Comparison of ENCODE assay signal across 8 cellular contexts in the genomic region with DNA sequence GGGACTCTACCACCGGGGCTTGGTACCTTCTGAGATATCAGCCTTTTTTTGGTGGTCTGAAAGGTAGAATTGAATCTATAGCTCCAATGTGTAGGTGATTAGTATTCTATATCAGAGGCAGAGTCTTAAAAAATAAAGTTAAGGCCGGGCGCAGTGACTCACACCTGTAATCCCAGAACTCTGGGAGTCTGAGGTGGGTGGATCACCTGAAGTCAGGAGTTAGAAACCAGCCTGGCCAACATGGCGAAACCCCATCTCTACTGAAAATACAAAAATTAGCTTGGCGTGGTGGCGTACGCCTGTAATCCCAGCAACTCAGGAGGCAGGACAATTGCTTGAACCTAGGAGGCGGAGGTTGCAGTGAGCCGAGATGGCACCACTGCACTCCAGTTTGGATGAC. TPM values are rescaled to one million over a fixed set of nuclear protein-coding genes. Genes with fewer than 3 reads are reported as not detected.
A peak's percentile ranks its signal among the peaks of the same experiment; 100 is the strongest.
DNase-seq lines count a peak whose midpoint lies in the region; ATAC-seq and TF ChIP-seq lines count a peak whose summit lies in the region.
"Not testable (repeated sequence)": the region's sequence is repeated elsewhere in the genome, so short reads cannot be mapped to it uniquely, and the experiment has no call there.
"Had no signal": no experiment of that assay in that cellular context is flagged by ENCODE, and none has a peak within 500 bp of the region (broad histone marks: within the 10 kb centered on the region; RNA-seq: fewer than 3 reads in every experiment).

No MANE protein-coding gene starts in this region.

- CTCF ChIA-PET in activated CD4-positive, alpha-beta T cell treated with anti-CD3 and anti-CD28 coated beads, Interleukin-2, amount 10 ng/mL, durations not matched to agents 7 days and 5 days (lab: Charles Lee): interaction anchor here (1.3 to 3.9 kb wide), 2 partner anchors 9 to 25 kb away, joined by 3 to 22 read pairs; no protein-coding TSS in a partner anchor

- not testable (repeated sequence) for H3K27ac ChIP-seq in DOHH2 (ENCODE audit: low read depth, low read length)
- H3K27ac ChIP-seq in heart left ventricle: peak overlapping the region in 4 of 12 donors; percentile 76 to 87 (median 82)

- peaks cover 32% of the 10 kb centered on the region for H3K79me2 ChIP-seq in DOHH2 (ENCODE audit: control insufficient read depth, low read length)

- H3K36me3 ChIP-seq in DOHH2 (ENCODE audit: control insufficient read depth, low read length); heart left ventricle: not testable (repeated sequence)

- not testable (repeated sequence) for TF ChIP-seq CTCF in DOHH2 (IDR thresholded peaks at IDR 0.05; ENCODE audit: low read depth, low read length, poor library complexity, severe bottlenecking); NB4 (IDR thresholded peaks at IDR 0.05; ENCODE audit: low read depth, low read length); heart left ventricle (IDR thresholded peaks at IDR 0.05)

- WGBS in heart left ventricle, 4 donors: 95 to 97% (median 96%) methylated on average over 9 of the region's 9 CpGs

- POLR2A ChIA-PET in activated CD4-positive, alpha-beta T cell treated with anti-CD3 and anti-CD28 coated beads, Interleukin-2, amount 10 ng/mL, durations not matched to agents 7 days and 5 days (lab: Charles Lee): not testable (repeated sequence)

- not testable (repeated sequence) for DNase-seq in NB4 (ENCODE audit: low read depth); activated CD4-positive, alpha-beta T cell treated with anti-CD3 and anti-CD28 coated beads, Interleukin-2, amount 10 ng/mL, durations not matched to agents 7 days and 5 days; heart left ventricle
- peak in 1 of 2 donors; percentile 38 for DNase-seq in stimulated activated effector memory CD8-positive, alpha-beta T cell treated with anti-CD3 and anti-CD28 coated beads, Interleukin-12 subunit alpha, Interleukin-12 subunit beta, amount 100 ng/mL, for 72 hours (ENCODE audit: low spot score in 2 of 2)

- peak overlapping the region; percentile 78 for H3K4me3 ChIP-seq in DOHH2 (ENCODE audit: low read length)
- H3K4me3 ChIP-seq in NB4 (ENCODE audit: low read depth, low read length): peak overlapping the region; percentile 82
- H3K4me3 ChIP-seq in heart left ventricle: peak overlapping the region in 8 of 12 donors; percentile 48 to 74 (median 56)
- peak overlapping the region; percentile 61 for H3K4me3 ChIP-seq in mononuclear cell (ENCODE audit: low read length)

- H3K9me3 Mint-ChIP-seq in activated CD4-positive, alpha-beta T cell treated with anti-CD3 and anti-CD28 coated beads, Interleukin-2, amount 10 ng/mL, durations not matched to agents 7 days and 5 days; activated naive CD4-positive, alpha-beta T cell treated with anti-CD3 and anti-CD28 coated beads, Interleukin-2, amount 50 U/mL, for 24 hours; stimulated activated effector memory CD8-positive, alpha-beta T cell treated with anti-CD3 and anti-CD28 coated beads, Interleukin-12 subunit alpha, Interleukin-12 subunit beta, amount 100 ng/mL, for 72 hours: not testable (repeated sequence)

- peak overlapping the region; percentile 80 for H3K27ac Mint-ChIP-seq in activated CD4-positive, alpha-beta T cell treated with anti-CD3 and anti-CD28 coated beads, Interleukin-2, amount 10 ng/mL, durations not matched to agents 7 days and 5 days
- H3K27ac Mint-ChIP-seq in activated naive CD4-positive, alpha-beta T cell treated with anti-CD3 and anti-CD28 coated beads, Interleukin-2, amount 50 U/mL, for 24 hours: peak overlapping the region; percentile 80
- peak overlapping the region; percentile 100 for H3K27ac Mint-ChIP-seq in stimulated activated effector memory CD8-positive, alpha-beta T cell treated with anti-CD3 and anti-CD28 coated beads, Interleukin-12 subunit alpha, Interleukin-12 subunit beta, amount 100 ng/mL, for 72 hours

- not testable (repeated sequence) for H3F3A ChIP-seq in DOHH2 (ENCODE audit: control insufficient read depth, insufficient read depth)

- H3K9me2 ChIP-seq in DOHH2 (replicated peaks; ENCODE audit: control insufficient read depth, low read length): not testable (repeated sequence)

- not testable (repeated sequence) for ATAC-seq in heart left ventricle; stimulated activated effector memory CD8-positive, alpha-beta T cell treated with anti-CD3 and anti-CD28 coated beads, Interleukin-12 subunit alpha, Interleukin-12 subunit beta, amount 100 ng/mL, for 72 hours

- not testable (repeated sequence) for TF ChIP-seq POLR2A in NB4 (IDR thresholded peaks at IDR 0.05; ENCODE audit: extremely low read depth, insufficient read length); heart left ventricle (IDR thresholded peaks at IDR 0.05)

- H3K27me3 ChIP-seq in DOHH2 (ENCODE audit: control insufficient read depth, low read length); heart left ventricle; mononuclear cell (ENCODE audit: insufficient read depth, low read length): not testable (repeated sequence)

- intact Hi-C loops in heart left ventricle (cut with DNase I): not testable (repeated sequence)

- not testable (repeated sequence) for H4K20me1 ChIP-seq in DOHH2 (ENCODE audit: control insufficient read depth, insufficient read depth, low read depth, low read length)

- H3K4me1 ChIP-seq in DOHH2 (ENCODE audit: control insufficient read depth, low read length) (peaks cover 26% of the 10 kb centered on the region), heart left ventricle (peaks cover 0 to 46% (median 12%) of the 10 kb centered on the region in 12 donors), mononuclear cell (ENCODE audit: insufficient read depth, low read length) (peaks cover 43% of the 10 kb centered on the region)

- H3K4me2 ChIP-seq in DOHH2 (ENCODE audit: low read length): peak overlapping the region; percentile 93

- not testable (repeated sequence) for H3K27me3 Mint-ChIP-seq in activated CD4-positive, alpha-beta T cell treated with anti-CD3 and anti-CD28 coated beads, Interleukin-2, amount 10 ng/mL, durations not matched to agents 7 days and 5 days; activated naive CD4-positive, alpha-beta T cell treated with anti-CD3 and anti-CD28 coated beads, Interleukin-2, amount 50 U/mL, for 24 hours

- H3K4me1 Mint-ChIP-seq in activated CD4-positive, alpha-beta T cell treated with anti-CD3 and anti-CD28 coated beads, Interleukin-2, amount 10 ng/mL, durations not matched to agents 7 days and 5 days: peaks cover 50% of the 10 kb centered on the region
- peaks cover 72% of the 10 kb centered on the region for H3K4me1 Mint-ChIP-seq in activated naive CD4-positive, alpha-beta T cell treated with anti-CD3 and anti-CD28 coated beads, Interleukin-2, amount 50 U/mL, for 24 hours
- H3K4me1 Mint-ChIP-seq in stimulated activated effector memory CD8-positive, alpha-beta T cell treated with anti-CD3 and anti-CD28 coated beads, Interleukin-12 subunit alpha, Interleukin-12 subunit beta, amount 100 ng/mL, for 72 hours: peaks cover 77% of the 10 kb centered on the region

- H3K9me3 ChIP-seq in DOHH2 (ENCODE audit: control insufficient read depth, insufficient read depth, low read length); heart left ventricle; mononuclear cell (ENCODE audit: low read depth, low read length): not testable (repeated sequence)

- peak overlapping the region; percentile 98 for H3K4me3 Mint-ChIP-seq in activated CD4-positive, alpha-beta T cell treated with anti-CD3 and anti-CD28 coated beads, Interleukin-2, amount 10 ng/mL, durations not matched to agents 7 days and 5 days
- peak overlapping the region; percentile 98 for H3K4me3 Mint-ChIP-seq in activated naive CD4-positive, alpha-beta T cell treated with anti-CD3 and anti-CD28 coated beads, Interleukin-2, amount 50 U/mL, for 24 hours
- H3K4me3 Mint-ChIP-seq in stimulated activated effector memory CD8-positive, alpha-beta T cell treated with anti-CD3 and anti-CD28 coated beads, Interleukin-12 subunit alpha, Interleukin-12 subunit beta, amount 100 ng/mL, for 72 hours: peak overlapping the region; percentile 98

- peaks cover 31% of the 10 kb centered on the region for H3K36me3 Mint-ChIP-seq in activated CD4-positive, alpha-beta T cell treated with anti-CD3 and anti-CD28 coated beads, Interleukin-2, amount 10 ng/mL, durations not matched to agents 7 days and 5 days (ENCODE audit: low read depth)
- H3K36me3 Mint-ChIP-seq in activated naive CD4-positive, alpha-beta T cell treated with anti-CD3 and anti-CD28 coated beads, Interleukin-2, amount 50 U/mL, for 24 hours: peaks cover 16% of the 10 kb centered on the region
- H3K36me3 Mint-ChIP-seq in stimulated activated effector memory CD8-positive, alpha-beta T cell treated with anti-CD3 and anti-CD28 coated beads, Interleukin-12 subunit alpha, Interleukin-12 subunit beta, amount 100 ng/mL, for 72 hours: peaks cover 35% of the 10 kb centered on the region

RNA-seq across cellular contexts. Expression of a gene that starts 3.2 kb away (rescaled TPM):
- total RNA-seq in activated CD4-positive, alpha-beta T cell treated with anti-CD3 and anti-CD28 coated beads, Interleukin-2, amount 10 ng/mL, durations not matched to agents 7 days and 5 days: 10 to 100 TPM; 57.8 to 63.7 TPM
- 10 to 100 TPM in 3 of 9 donors, 1 to 10 TPM in 6; 4.6 to 23.8 (median 7.0) TPM for total RNA-seq in heart left ventricle
- polyA plus RNA-seq in heart left ventricle: 1 to 10 TPM; 4.0 to 7.6 TPM
- total RNA-seq in mononuclear cell: 13.3 TPM
- total RNA-seq: endodermal cell had no signal
